Comparison of ENCODE assay signal across 12 cellular contexts in the genomic region with DNA sequence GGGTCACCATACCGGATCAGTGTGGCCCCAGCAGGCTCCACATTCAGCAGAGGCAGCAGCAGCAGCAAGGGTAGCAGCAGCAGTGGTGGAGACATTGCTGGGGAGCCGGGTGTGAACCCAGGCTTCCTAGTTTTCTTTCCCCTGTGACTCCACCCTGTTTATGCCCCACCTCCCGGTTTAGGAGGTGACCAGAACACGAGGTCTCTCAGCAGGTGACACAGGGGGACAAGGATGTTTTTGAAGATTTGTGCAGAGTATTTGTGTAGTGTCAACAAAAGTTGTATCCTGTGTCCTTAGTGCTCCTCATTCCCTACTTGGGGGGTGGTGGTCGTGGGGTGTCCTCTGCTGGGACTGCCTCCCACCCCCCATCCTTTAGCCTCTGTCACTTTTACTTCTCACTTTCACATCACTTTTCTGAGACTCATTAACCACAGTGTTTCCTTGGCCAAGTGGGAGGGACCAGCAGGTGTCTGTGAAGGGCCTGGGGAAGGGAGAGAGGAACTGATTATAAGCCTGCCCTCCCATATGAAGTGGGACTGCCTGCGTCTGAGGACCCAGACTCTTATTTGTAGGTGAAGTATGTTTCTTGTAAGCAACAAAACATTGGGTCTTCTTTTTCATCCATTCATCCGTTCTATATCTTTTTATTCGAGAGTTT. TPM values are rescaled to one million over a fixed set of nuclear protein-coding genes. Genes with fewer than 3 reads are reported as not detected.
DNase-seq lines count a peak whose midpoint lies in the region; ATAC-seq and TF ChIP-seq lines count a peak whose summit lies in the region.
"Had no signal": no experiment of that assay in that cellular context is flagged by ENCODE, and none has a peak within 500 bp of the region (broad histone marks: within the 10 kb centered on the region; RNA-seq: fewer than 3 reads in every experiment).

No MANE protein-coding gene starts in this region.

- no peaks in the 10 kb centered on the region for H3K27me3 ChIP-seq in BLaER1 treated with 17β-estradiol and CSF1 and Interleukin-3, amounts not matched to agents 10 nM and 100 nM
- H3K27me3 ChIP-seq: dorsolateral prefrontal cortex had no signal

- POLR2A ChIA-PET in activated naive CD8-positive, alpha-beta T cell treated with anti-CD3 and anti-CD28 coated beads, Interleukin-2, amount 10 ng/mL, durations not matched to agents 7 days and 5 days (lab: Charles Lee): interaction anchor here (2.2 kb wide), 1 partner anchor 11 kb away, joined by 9 read pairs; no protein-coding TSS in a partner anchor

- H3K4me1 Mint-ChIP-seq in activated naive CD8-positive, alpha-beta T cell treated with anti-CD3 and anti-CD28 coated beads, Interleukin-2, amount 10 ng/mL, durations not matched to agents 7 days and 5 days: peaks cover 19% of the 10 kb centered on the region
- no peaks in the 10 kb centered on the region for H3K4me1 Mint-ChIP-seq in osteocyte (ENCODE audit: unreplicated experiment)

- H3K4me1 ChIP-seq in BLaER1 treated with 17β-estradiol and CSF1 and Interleukin-3, amounts not matched to agents 10 nM and 100 nM: peaks cover 33 to 75% (median 56%) of the 10 kb centered on the region in 10 experiments

- no peak for DNase-seq in activated naive CD8-positive, alpha-beta T cell treated with anti-CD3 and anti-CD28 coated beads, Interleukin-2, amount 10 ng/mL, durations not matched to agents 7 days and 5 days
- no peak for DNase-seq in SHP77 treated with DMSO at 0.1 percent for 48 hours (lab: John Stamatoyannopoulos, UW)
- DNase-seq in foreskin fibroblast: no peak
- DNase-seq in AG08395 (ENCODE audit: low spot score): no peak
- DNase-seq in osteocyte (ENCODE audit: extremely low spot score, unreplicated experiment): no peak
- DNase-seq: dorsolateral prefrontal cortex, Kasumi-1, occipital lobe had no signal

- peaks cover 21 to 56% (median 48%) of the 10 kb centered on the region in 11 experiments; a peak in 21 of 22 replicates for H3K9me3 ChIP-seq in BLaER1 treated with 17β-estradiol and CSF1 and Interleukin-3, amounts not matched to agents 10 nM and 100 nM (replicated peaks in 1 of 11)

- peak overlapping the region in 2 of 10 experiments; percentile 3 to 27; a peak in 2 of 20 replicates for H3K4me3 ChIP-seq in BLaER1 treated with 17β-estradiol and CSF1 and Interleukin-3, amounts not matched to agents 10 nM and 100 nM
- H3K4me3 ChIP-seq in foreskin fibroblast (ENCODE audit: low read depth in 1 of 2, low read length in 2 of 2): no peak overlapping the region

- peak overlapping the region; percentile 58 for H3K27ac Mint-ChIP-seq in activated naive CD8-positive, alpha-beta T cell treated with anti-CD3 and anti-CD28 coated beads, Interleukin-2, amount 10 ng/mL, durations not matched to agents 7 days and 5 days
- no peak overlapping the region for H3K27ac Mint-ChIP-seq in osteocyte (ENCODE audit: unreplicated experiment)

- peak overlapping the region in 2 of 11 experiments; percentile 8 to 48; a peak in 2 of 22 replicates for H3K9ac ChIP-seq in BLaER1 treated with 17β-estradiol and CSF1 and Interleukin-3, amounts not matched to agents 10 nM and 100 nM

- peaks cover 17% of the 10 kb centered on the region for H3K36me3 Mint-ChIP-seq in activated naive CD8-positive, alpha-beta T cell treated with anti-CD3 and anti-CD28 coated beads, Interleukin-2, amount 10 ng/mL, durations not matched to agents 7 days and 5 days
- no peaks in the 10 kb centered on the region for H3K36me3 Mint-ChIP-seq in osteocyte (ENCODE audit: unreplicated experiment)

- peak overlapping the region; percentile 9 to 85 (median 57); a peak in 19 of 22 replicates for H3K4me2 ChIP-seq in BLaER1 treated with 17β-estradiol and CSF1 and Interleukin-3, amounts not matched to agents 10 nM and 100 nM

- peaks cover 0 to 7% (median 0%) of the 10 kb centered on the region in 11 experiments; a peak in 1 of 22 replicates for H3K36me3 ChIP-seq in BLaER1 treated with 17β-estradiol and CSF1 and Interleukin-3, amounts not matched to agents 10 nM and 100 nM

- H3K27me3 Mint-ChIP-seq in activated naive CD8-positive, alpha-beta T cell treated with anti-CD3 and anti-CD28 coated beads, Interleukin-2, amount 10 ng/mL, durations not matched to agents 7 days and 5 days: no peaks in the 10 kb centered on the region
- no peaks in the 10 kb centered on the region for H3K27me3 Mint-ChIP-seq in osteocyte (ENCODE audit: unreplicated experiment)

- peaks cover 12% of the 10 kb centered on the region for H3K9me3 Mint-ChIP-seq in activated naive CD8-positive, alpha-beta T cell treated with anti-CD3 and anti-CD28 coated beads, Interleukin-2, amount 10 ng/mL, durations not matched to agents 7 days and 5 days
- peaks cover 11% of the 10 kb centered on the region for H3K9me3 Mint-ChIP-seq in osteocyte (ENCODE audit: unreplicated experiment)

- ATAC-seq in GM18868 (IDR thresholded peaks at IDR 0.05; ENCODE audit: unreplicated experiment) (peak; percentile 42), HG03175 (IDR thresholded peaks at IDR 0.05; ENCODE audit: unreplicated experiment) (peak; percentile 52)
- no peak for ATAC-seq in activated naive CD8-positive, alpha-beta T cell treated with anti-CD3 and anti-CD28 coated beads, Interleukin-2, amount 10 ng/mL, durations not matched to agents 7 days and 5 days (ENCODE audit: low read depth)

- TF ChIP-seq CTCF in foreskin fibroblast (IDR thresholded peaks at IDR 0.05; ENCODE audit: low read depth, low read length) (no peak), osteocyte (IDR thresholded peaks at IDR 0.05) (no peak)

- H3K27ac ChIP-seq in BLaER1 treated with 17β-estradiol and CSF1 and Interleukin-3, amounts not matched to agents 10 nM and 100 nM: peak overlapping the region in 4 of 11 experiments; percentile 3 to 66 (median 29); a peak in 7 of 22 replicates
- H3K27ac ChIP-seq: dorsolateral prefrontal cortex, RWPE1 had no signal

- H4K20me1 ChIP-seq in BLaER1 treated with 17β-estradiol and CSF1 and Interleukin-3, amounts not matched to agents 10 nM and 100 nM: no peaks in the 10 kb centered on the region

- peak overlapping the region; percentile 22 for H3K4me3 Mint-ChIP-seq in activated naive CD8-positive, alpha-beta T cell treated with anti-CD3 and anti-CD28 coated beads, Interleukin-2, amount 10 ng/mL, durations not matched to agents 7 days and 5 days
- no peak overlapping the region for H3K4me3 Mint-ChIP-seq in osteocyte (ENCODE audit: unreplicated experiment)

RNA-seq across cellular contexts. Expression of a gene that starts 15.6 kb away (rescaled TPM):
- 1 to 10 TPM; 1.1 to 1.4 TPM for total RNA-seq in activated naive CD8-positive, alpha-beta T cell treated with anti-CD3 and anti-CD28 coated beads, Interleukin-2, amount 10 ng/mL, durations not matched to agents 7 days and 5 days
- 1.1 and 1.2 TPM in 2 replicates for total RNA-seq in osteocyte

RNA-seq across cellular contexts. Expression of a gene that starts 20.6 kb away (rescaled TPM):
- total RNA-seq in activated naive CD8-positive, alpha-beta T cell treated with anti-CD3 and anti-CD28 coated beads, Interleukin-2, amount 10 ng/mL, durations not matched to agents 7 days and 5 days: 1 to 10 TPM; 4.8 to 5.4 TPM
- total RNA-seq in osteocyte: 0.16 and 1.3 TPM in 2 replicates

RNA-seq across cellular contexts. Expression of a gene that starts 31.5 kb away (rescaled TPM):
- total RNA-seq in activated naive CD8-positive, alpha-beta T cell treated with anti-CD3 and anti-CD28 coated beads, Interleukin-2, amount 10 ng/mL, durations not matched to agents 7 days and 5 days: 10 to 100 TPM; 81.6 to 82.8 TPM
- total RNA-seq in osteocyte: 53.4 and 64.5 TPM in 2 replicates

RNA-seq across cellular contexts. Expression of a gene that starts 39.4 kb away (rescaled TPM):
- 100 to 1,000 TPM; 131 to 143 TPM for total RNA-seq in activated naive CD8-positive, alpha-beta T cell treated with anti-CD3 and anti-CD28 coated beads, Interleukin-2, amount 10 ng/mL, durations not matched to agents 7 days and 5 days
- 19.6 and 22.2 TPM in 2 replicates for total RNA-seq in osteocyte
